1 cellular context compared by ENCODE assay signal in genomic region chr3:46971742-46972141, GRCh38.
A peak's percentile ranks its signal among the peaks of the same experiment; 100 is the strongest.
TF ChIP-seq lines count a peak whose summit lies in the region.

No MANE protein-coding gene starts in this region.

TF ChIP-seq in K562, 482 proteins besides CTCF, POLR2A, EP300 and RAD21 (continued from another document and continues in another):
- TF ChIP-seq CHD7 (IDR thresholded peaks at IDR 0.05; ENCODE audit: low read depth, low read length) (no peak), RB1 (IDR thresholded peaks at IDR 0.05; ENCODE audit: low read depth) (0 out of 2 replicates have a peak, but pooled peaks have one; percentile 11), FOSL1 (tag; conservative IDR thresholded peaks at IDR 0.05) (no peak), HDAC1 (IDR thresholded peaks at IDR 0.05) (0 out of 4 replicates have a peak, but pooled peaks of 1 of the 2 experiments have one; percentile 31), MAFF (IDR thresholded peaks at IDR 0.05; ENCODE audit: low read length) (no peak), MTA1 (IDR thresholded peaks at IDR 0.05; ENCODE audit: borderline replicate concordance) (no peak), RCOR1 (IDR thresholded peaks at IDR 0.05; ENCODE audit: borderline replicate concordance in 1 of 2, low read depth in 2 of 2, low read length in 2 of 2) (peak in 1 of 2 experiments; percentile 65; a peak in 1 of 4 replicates), ZNF780A (CRISPR knock-in tag; IDR thresholded peaks at IDR 0.05) (no peak), RBM34 (IDR thresholded peaks at IDR 0.05; ENCODE audit: borderline replicate concordance, insufficient read depth, low read length) (no peak), POLR2AphosphoS5 (IDR thresholded peaks at IDR 0.05; ENCODE audit: control insufficient read depth, insufficient read depth, low read depth, low read length) (0 out of 2 replicates have a peak, but pooled peaks have one; percentile 32), E2F3 (CRISPR knock-in tag; IDR thresholded peaks at IDR 0.05) (no peak), ZNF184 (CRISPR knock-in tag; IDR thresholded peaks at IDR 0.05) (no peak), SMARCA5 (IDR thresholded peaks at IDR 0.05) (no peak), PML (IDR thresholded peaks at IDR 0.05; ENCODE audit: low read length) (peak; percentile 39; the same call in 1 of the 2 replicates), HDAC2 (IDR thresholded peaks at IDR 0.05) (peak; percentile 20; the same call in 1 of the 2 replicates), PKNOX1 (IDR thresholded peaks at IDR 0.05) (peak; percentile 20; the same call in 1 of the 2 replicates), SMARCE1 (IDR thresholded peaks at IDR 0.05) (peak; percentile 69; the same call in 1 of the 2 replicates), POU5F1 (IDR thresholded peaks at IDR 0.05; ENCODE audit: borderline replicate concordance, low read depth, low read length, partially characterized antibody) (no peak), ZBTB11 (CRISPR knock-in tag; IDR thresholded peaks at IDR 0.05) (no peak), RUNX1 (IDR thresholded peaks at IDR 0.05; ENCODE audit: low read depth) (no peak), ZNF445 (CRISPR knock-in tag; IDR thresholded peaks at IDR 0.05; ENCODE audit: low read depth) (no peak), MITF (IDR thresholded peaks at IDR 0.05) (no peak), ZNF263 (CRISPR knock-in tag; IDR thresholded peaks at IDR 0.05; ENCODE audit: borderline replicate concordance) (no peak), NFE2L1 (tag; IDR thresholded peaks at IDR 0.05; ENCODE audit: borderline replicate concordance, low read depth) (no peak), NUFIP1 (IDR thresholded peaks at IDR 0.05; ENCODE audit: partially characterized antibody) (no peak), ZNF76 (CRISPR knock-in tag; IDR thresholded peaks at IDR 0.05; ENCODE audit: borderline replicate concordance) (no peak), MCM7 (IDR thresholded peaks at IDR 0.05) (no peak), TSC22D4 (tag; IDR thresholded peaks at IDR 0.05) (no peak), NELFE (IDR thresholded peaks at IDR 0.05; ENCODE audit: insufficient read depth, insufficient read length) (no peak), ZC3H11A (IDR thresholded peaks at IDR 0.05; ENCODE audit: low read depth, low read length) (no peak)
- TF ChIP-seq, protein P1, sequence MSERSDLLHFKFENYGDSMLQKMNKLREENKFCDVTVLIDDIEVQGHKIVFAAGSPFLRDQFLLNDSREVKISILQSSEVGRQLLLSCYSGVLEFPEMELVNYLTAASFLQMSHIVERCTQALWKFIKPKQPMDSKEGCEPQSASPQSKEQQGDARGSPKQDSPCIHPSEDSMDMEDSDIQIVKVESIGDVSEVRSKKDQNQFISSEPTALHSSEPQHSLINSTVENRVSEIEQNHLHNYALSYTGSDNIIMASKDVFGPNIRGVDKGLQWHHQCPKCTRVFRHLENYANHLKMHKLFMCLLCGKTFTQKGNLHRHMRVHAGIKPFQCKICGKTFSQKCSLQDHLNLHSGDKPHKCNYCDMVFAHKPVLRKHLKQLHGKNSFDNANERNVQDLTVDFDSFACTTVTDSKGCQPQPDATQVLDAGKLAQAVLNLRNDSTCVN (CRISPR knock-in tag; IDR thresholded peaks at IDR 0.05), result no peak
- TF ChIP-seq, protein P2, sequence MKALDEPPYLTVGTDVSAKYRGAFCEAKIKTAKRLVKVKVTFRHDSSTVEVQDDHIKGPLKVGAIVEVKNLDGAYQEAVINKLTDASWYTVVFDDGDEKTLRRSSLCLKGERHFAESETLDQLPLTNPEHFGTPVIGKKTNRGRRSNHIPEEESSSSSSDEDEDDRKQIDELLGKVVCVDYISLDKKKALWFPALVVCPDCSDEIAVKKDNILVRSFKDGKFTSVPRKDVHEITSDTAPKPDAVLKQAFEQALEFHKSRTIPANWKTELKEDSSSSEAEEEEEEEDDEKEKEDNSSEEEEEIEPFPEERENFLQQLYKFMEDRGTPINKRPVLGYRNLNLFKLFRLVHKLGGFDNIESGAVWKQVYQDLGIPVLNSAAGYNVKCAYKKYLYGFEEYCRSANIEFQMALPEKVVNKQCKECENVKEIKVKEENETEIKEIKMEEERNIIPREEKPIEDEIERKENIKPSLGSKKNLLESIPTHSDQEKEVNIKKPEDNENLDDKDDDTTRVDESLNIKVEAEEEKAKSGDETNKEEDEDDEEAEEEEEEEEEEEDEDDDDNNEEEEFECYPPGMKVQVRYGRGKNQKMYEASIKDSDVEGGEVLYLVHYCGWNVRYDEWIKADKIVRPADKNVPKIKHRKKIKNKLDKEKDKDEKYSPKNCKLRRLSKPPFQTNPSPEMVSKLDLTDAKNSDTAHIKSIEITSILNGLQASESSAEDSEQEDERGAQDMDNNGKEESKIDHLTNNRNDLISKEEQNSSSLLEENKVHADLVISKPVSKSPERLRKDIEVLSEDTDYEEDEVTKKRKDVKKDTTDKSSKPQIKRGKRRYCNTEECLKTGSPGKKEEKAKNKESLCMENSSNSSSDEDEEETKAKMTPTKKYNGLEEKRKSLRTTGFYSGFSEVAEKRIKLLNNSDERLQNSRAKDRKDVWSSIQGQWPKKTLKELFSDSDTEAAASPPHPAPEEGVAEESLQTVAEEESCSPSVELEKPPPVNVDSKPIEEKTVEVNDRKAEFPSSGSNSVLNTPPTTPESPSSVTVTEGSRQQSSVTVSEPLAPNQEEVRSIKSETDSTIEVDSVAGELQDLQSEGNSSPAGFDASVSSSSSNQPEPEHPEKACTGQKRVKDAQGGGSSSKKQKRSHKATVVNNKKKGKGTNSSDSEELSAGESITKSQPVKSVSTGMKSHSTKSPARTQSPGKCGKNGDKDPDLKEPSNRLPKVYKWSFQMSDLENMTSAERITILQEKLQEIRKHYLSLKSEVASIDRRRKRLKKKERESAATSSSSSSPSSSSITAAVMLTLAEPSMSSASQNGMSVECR (CRISPR knock-in tag; IDR thresholded peaks at IDR 0.05), result no peak
- TF ChIP-seq, protein P3, sequence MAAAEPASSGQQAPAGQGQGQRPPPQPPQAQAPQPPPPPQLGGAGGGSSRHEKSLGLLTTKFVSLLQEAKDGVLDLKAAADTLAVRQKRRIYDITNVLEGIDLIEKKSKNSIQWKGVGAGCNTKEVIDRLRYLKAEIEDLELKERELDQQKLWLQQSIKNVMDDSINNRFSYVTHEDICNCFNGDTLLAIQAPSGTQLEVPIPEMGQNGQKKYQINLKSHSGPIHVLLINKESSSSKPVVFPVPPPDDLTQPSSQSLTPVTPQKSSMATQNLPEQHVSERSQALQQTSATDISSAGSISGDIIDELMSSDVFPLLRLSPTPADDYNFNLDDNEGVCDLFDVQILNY (CRISPR knock-in tag; IDR thresholded peaks at IDR 0.05), result no peak
